Comparison of ENCODE assay signal across 11 cellular contexts in the genomic region with DNA sequence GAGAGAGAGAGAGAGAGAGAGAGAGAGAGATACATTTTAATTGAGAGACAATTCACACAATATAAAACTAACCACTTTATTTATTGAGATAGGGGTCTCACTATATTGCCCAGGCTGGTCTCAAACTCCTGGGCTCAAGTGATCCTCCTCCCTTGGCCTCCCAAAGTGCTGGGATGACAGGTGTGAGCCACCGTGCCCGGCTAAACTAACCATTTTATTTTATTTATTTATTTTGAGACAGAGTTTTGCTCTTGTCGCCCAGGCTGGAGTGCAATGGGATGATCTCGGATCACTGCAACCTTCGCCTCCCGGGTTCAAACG. TPM values are rescaled to one million over a fixed set of nuclear protein-coding genes. Genes with fewer than 3 reads are reported as not detected.
A peak's percentile ranks its signal among the peaks of the same experiment; 100 is the strongest.
DNase-seq lines count a peak whose midpoint lies in the region; ATAC-seq and TF ChIP-seq lines count a peak whose summit lies in the region.
"Not testable (repeated sequence)": the region's sequence is repeated elsewhere in the genome, so short reads cannot be mapped to it uniquely, and the experiment has no call there.
"Had no signal": no experiment of that assay in that cellular context is flagged by ENCODE, and none has a peak within 500 bp of the region (broad histone marks: within the 10 kb centered on the region; RNA-seq: fewer than 3 reads in every experiment).

No MANE protein-coding gene starts in this region.

- H3K27ac ChIP-seq in OCI-LY7 (ENCODE audit: low read depth, low read length, poor library complexity, severe bottlenecking) = peak overlapping the region; percentile 50
- peak overlapping the region; percentile 90 for H3K27ac ChIP-seq in mammary epithelial cell (ENCODE audit: insufficient read depth, low read depth, low read length)
- peak overlapping the region; percentile 63 for H3K27ac ChIP-seq in cardiac muscle cell
- H3K27ac ChIP-seq in gastrocnemius medialis = peak overlapping the region; percentile 89 to 99 (median 97)

- 96% methylated on average over 6 of the region's 7 CpGs for WGBS in mammary epithelial cell (ENCODE audit: low coverage, missing lambda C conversion rate)

- H3K9me2 ChIP-seq in OCI-LY7 (ENCODE audit: insufficient read depth, low read length) = not testable (repeated sequence)

- peak overlapping the region; percentile 89 for H3K27ac Mint-ChIP-seq in Caco-2 (ENCODE audit: unreplicated experiment)
- peak overlapping the region; percentile 93 for H3K27ac Mint-ChIP-seq in type B pancreatic cell

- ATAC-seq in activated T-cell treated with anti-CD3 and anti-CD28 coated beads, Interleukin-2, amount 50 U/mL, for 4 hours; gastrocnemius medialis: not testable (repeated sequence)

- in situ Hi-C loops in mammary epithelial cell (cut with MboI; ENCODE audit: low sequenced_read_pairs in 2 of 2); gastrocnemius medialis (cut with MboI; ENCODE audit: low sequenced_read_pairs in 4 of 4): not testable (repeated sequence)

- CTCF ChIA-PET in Caco-2 (lab: Charles Lee) = interaction anchor here (0.9 to 1.3 kb wide), 2 partner anchors 22 to 60 kb away, joined by 3 to 5 read pairs; no protein-coding TSS in a partner anchor
- CTCF ChIA-PET in OCI-LY7 (lab: Charles Lee; ENCODE audit: unreplicated experiment); mammary epithelial cell (lab: Charles Lee; ENCODE audit: low non-redundant PET): not testable (repeated sequence)

- not testable (repeated sequence) for H3K36me3 ChIP-seq in Caco-2 (ENCODE audit: control insufficient read depth, insufficient read depth, low read length); OCI-LY7 (ENCODE audit: insufficient read depth, low read length); mammary epithelial cell (ENCODE audit: insufficient read depth, low read length); cardiac muscle cell; mucosa of stomach (ENCODE audit: control insufficient read depth, insufficient read depth, low read length); gastrocnemius medialis

- intact Hi-C loops in Caco-2 (cut with micrococcal nuclease; ENCODE audit: unreplicated experiment) = not testable (repeated sequence)
- intact Hi-C loops in OCI-LY7 (cut with micrococcal nuclease; ENCODE audit: unreplicated experiment) (loop anchor here (1.0 to 10.0 kb wide), 4 partner anchors 24 to 359 kb away; partner anchors contain the start of genes ERLIN1 and SCD), mammary epithelial cell (cut with micrococcal nuclease) (loop anchor here (5.0 kb wide), 1 partner anchor 34 kb away; no protein-coding TSS in a partner anchor), gastrocnemius medialis (cut with DNase I; ENCODE audit: low total_unique reads) (loop anchor here (2.0 to 10.0 kb wide), 6 partner anchors 31 to 754 kb away; partner anchors contain the start of genes ERLIN1, SEC31B and SLF2)

- H3K9me3 Mint-ChIP-seq in Caco-2 (ENCODE audit: unreplicated experiment); activated T-cell treated with anti-CD3 and anti-CD28 coated beads, Interleukin-2, amount 50 U/mL, for 4 hours; type B pancreatic cell: not testable (repeated sequence)

- not testable (repeated sequence) for H4K20me1 ChIP-seq in OCI-LY7 (ENCODE audit: insufficient read depth, low read length); mammary epithelial cell (ENCODE audit: insufficient read depth, low read length)

- H2AFZ ChIP-seq in OCI-LY7 (ENCODE audit: low read length) = peak overlapping the region; percentile 57; the same call in 1 of the 2 replicates
- not testable (repeated sequence) for H2AFZ ChIP-seq in mammary epithelial cell (ENCODE audit: low read depth, low read length)

- H3K4me3 Mint-ChIP-seq in Caco-2 (ENCODE audit: unreplicated experiment) (peak overlapping the region; percentile 60), type B pancreatic cell (peak overlapping the region; percentile 71)
- peak overlapping the region; percentile 75 for H3K4me3 Mint-ChIP-seq in activated T-cell treated with anti-CD3 and anti-CD28 coated beads, Interleukin-2, amount 50 U/mL, for 4 hours

- H3K27me3 Mint-ChIP-seq in Caco-2 (ENCODE audit: insufficient read depth, unreplicated experiment); activated T-cell treated with anti-CD3 and anti-CD28 coated beads, Interleukin-2, amount 50 U/mL, for 4 hours (ENCODE audit: low read depth); type B pancreatic cell: not testable (repeated sequence)

- H3K27me3 ChIP-seq in Caco-2 (replicated peaks; ENCODE audit: control insufficient read depth, insufficient read depth, low read length); mammary epithelial cell (ENCODE audit: insufficient read depth, low read length); cardiac muscle cell; mucosa of stomach (ENCODE audit: control insufficient read depth, insufficient read depth, low read length); gastrocnemius medialis: not testable (repeated sequence)

- TF ChIP-seq CTCF in Caco-2 (IDR thresholded peaks at IDR 0.05; ENCODE audit: insufficient read depth in 1 of 2, low read depth in 1 of 2, low read length in 1 of 2, severe bottlenecking in 1 of 2, unreplicated experiment in 1 of 2); OCI-LY7 (conservative IDR thresholded peaks at IDR 0.05; ENCODE audit: low read length); mammary epithelial cell (conservative IDR thresholded peaks at IDR 0.05 in 1 of 2, IDR thresholded peaks at IDR 0.05 in 1 of 2; ENCODE audit: extremely low read depth in 1 of 2, insufficient read depth in 1 of 2, low read depth in 1 of 2, low read length in 2 of 2); cardiac muscle cell (IDR thresholded peaks at IDR 0.05; ENCODE audit: low read depth, low read length); gastrocnemius medialis (IDR thresholded peaks at IDR 0.05 in 4 of 5, conservative IDR thresholded peaks at IDR 0.05 in 1 of 5); type B pancreatic cell (conservative IDR thresholded peaks at IDR 0.05): not testable (repeated sequence)

- peaks cover 17% of the 10 kb centered on the region for H3K4me1 Mint-ChIP-seq in Caco-2 (ENCODE audit: low read depth, unreplicated experiment)
- peaks cover 21% of the 10 kb centered on the region for H3K4me1 Mint-ChIP-seq in activated T-cell treated with anti-CD3 and anti-CD28 coated beads, Interleukin-2, amount 50 U/mL, for 4 hours (ENCODE audit: low read depth)
- H3K4me1 Mint-ChIP-seq in type B pancreatic cell (ENCODE audit: unreplicated experiment) = peaks cover 15% of the 10 kb centered on the region

- not testable (repeated sequence) for BruUV-seq in Caco-2 (replicated peaks; lab: Mats Ljungman, UMichigan); OCI-LY7 (replicated peaks; lab: Mats Ljungman, UMichigan); mammary epithelial cell (replicated peaks; lab: Mats Ljungman, UMichigan)

- H3K9ac ChIP-seq in mammary epithelial cell (ENCODE audit: insufficient read depth, low read length) (peak overlapping the region; percentile 71), mucosa of stomach (ENCODE audit: low read length) (peak overlapping the region; percentile 59)

- H3K4me2 ChIP-seq in OCI-LY7 (ENCODE audit: low read length) = peak overlapping the region; percentile 45; the same call in 1 of the 2 replicates
- peak overlapping the region; percentile 67 for H3K4me2 ChIP-seq in mammary epithelial cell (ENCODE audit: insufficient read depth, low read depth, low read length)

- H3K4me3 ChIP-seq in Caco-2 (ENCODE audit: low read depth, low read length); OCI-LY7 (ENCODE audit: low read depth, low read length, poor library complexity, severe bottlenecking); mammary epithelial cell (replicated peaks in 1 of 3; ENCODE audit: insufficient read depth in 1 of 3, low read depth in 2 of 3, low read length in 3 of 3); cardiac muscle cell; mucosa of stomach (ENCODE audit: low read length); gastrocnemius medialis: not testable (repeated sequence)

- not testable (repeated sequence) for TF ChIP-seq POLR2A in gastrocnemius medialis (IDR thresholded peaks at IDR 0.05)

- dilution Hi-C loops in mammary epithelial cell (cut with HindIII; ENCODE audit: low sequenced_read_pairs) = not testable (repeated sequence)

- H3K4me1 ChIP-seq in Caco-2 (peaks cover 35% of the 10 kb centered on the region), OCI-LY7 (ENCODE audit: insufficient read depth, low read length, poor library complexity, severe bottlenecking) (peaks cover 46% of the 10 kb centered on the region), mammary epithelial cell (ENCODE audit: insufficient read depth, low read length) (peaks cover 56% of the 10 kb centered on the region), cardiac muscle cell (ENCODE audit: low read depth) (peaks cover 28% of the 10 kb centered on the region), mucosa of stomach (ENCODE audit: control insufficient read depth, insufficient read depth, low read length) (peaks cover 52% of the 10 kb centered on the region), gastrocnemius medialis (peaks cover 42 to 45% of the 10 kb centered on the region in 2 donors)

- DNase-seq in Caco-2; OCI-LY7 (ENCODE audit: low spot score); activated T-cell treated with anti-CD3 and anti-CD28 coated beads, Interleukin-2, amount 50 U/mL, for 4 hours; mammary epithelial cell; cardiac muscle cell (ENCODE audit: low read depth in 1 of 2, low spot score in 1 of 2); gastrocnemius medialis; type B pancreatic cell (ENCODE audit: extremely low spot score, unreplicated experiment): not testable (repeated sequence)

- H3K9me3 ChIP-seq in Caco-2; OCI-LY7 (ENCODE audit: low read length); mammary epithelial cell (replicated peaks; ENCODE audit: insufficient read depth, low read length); cardiac muscle cell (ENCODE audit: low read depth); mucosa of stomach (ENCODE audit: control insufficient read depth, low read length); gastrocnemius medialis: not testable (repeated sequence)

- H3K79me2 ChIP-seq in OCI-LY7 (ENCODE audit: insufficient read depth, low read depth, low read length) (peaks cover 16% of the 10 kb centered on the region; the same call in 1 of the 2 replicates), mammary epithelial cell (ENCODE audit: insufficient read depth, low read length) (peaks cover 13% of the 10 kb centered on the region)

- H3K36me3 Mint-ChIP-seq in Caco-2 (ENCODE audit: insufficient read depth, unreplicated experiment) = peaks cover 10% of the 10 kb centered on the region
- H3K36me3 Mint-ChIP-seq in activated T-cell treated with anti-CD3 and anti-CD28 coated beads, Interleukin-2, amount 50 U/mL, for 4 hours (ENCODE audit: insufficient read depth); type B pancreatic cell: not testable (repeated sequence)

- POLR2A ChIA-PET in Caco-2 (lab: Charles Lee) = interaction anchor here (1.4 kb wide), 1 partner anchor 12 kb away, joined by 17 read pairs; no protein-coding TSS in a partner anchor
- POLR2A ChIA-PET in OCI-LY7 (lab: Charles Lee) = interaction anchor here (3.6 kb wide), 1 partner anchor 23 kb away, joined by 83 read pairs; the partner anchor contains the start of gene SCD

RNA-seq across cellular contexts. Expression of gene SCD, which starts 24.6 kb away (rescaled TPM):
- 449 and 457 TPM in 2 replicates for total RNA-seq in Caco-2 (2022)
- total RNA-seq in OCI-LY7 (2014; rRNA removed; shearing (Covaris generic)) = 66.1 and 76.8 TPM in 2 replicates
- total RNA-seq in OCI-LY7 (2022) = 291 and 327 TPM in 2 replicates
- total RNA-seq in activated T-cell treated with anti-CD3 and anti-CD28 coated beads, Interleukin-2, amount 50 U/mL, for 4 hours = 10 to 100 TPM; 19.7 to 26.7 (median 21.1) TPM
- 100 to 1,000 TPM; 348 to 939 TPM for total RNA-seq in mammary epithelial cell
- 1,049 TPM for polyA plus RNA-seq in mammary epithelial cell
- polyA minus RNA-seq in mammary epithelial cell = 2,037 TPM
- total RNA-seq in cardiac muscle cell = 149 and 275 TPM in 2 replicates
- polyA plus RNA-seq in cardiac muscle cell = 136 and 246 TPM in 2 replicates
- 1 to 10 TPM; 1.1 to 1.9 (median 1.6) TPM for total RNA-seq in gastrocnemius medialis
- total RNA-seq in type B pancreatic cell (ENCODE audit: low replicate concordance) = 242 and 255 TPM in 2 replicates

RNA-seq across cellular contexts. Expression of gene PKD2L1, which starts 41.6 kb away (rescaled TPM):
- total RNA-seq in Caco-2 (2022) (0.19 TPM in 1 of 2 replicates, not detected in the other), OCI-LY7 (2022) (0.76 TPM in 1 of 2 replicates, not detected in the other), mammary epithelial cell (not detected), cardiac muscle cell (not detected in 2 replicates), gastrocnemius medialis (not detected), type B pancreatic cell (ENCODE audit: low replicate concordance) (0.26 TPM in 1 of 2 replicates, not detected in the other)
- not detected in 2 replicates for total RNA-seq in OCI-LY7 (2014; rRNA removed; shearing (Covaris generic))
- total RNA-seq in activated T-cell treated with anti-CD3 and anti-CD28 coated beads, Interleukin-2, amount 50 U/mL, for 4 hours = not detected
- polyA plus RNA-seq in mammary epithelial cell (not detected), cardiac muscle cell (not detected in 2 replicates)
- polyA minus RNA-seq in mammary epithelial cell = not detected
- total RNA-seq: sciatic nerve, SJCRH30 had no signal
- polyA plus RNA-seq: IgD-negative memory B cell had no signal

Comparison
In these comparisons a context has a peak if more than half of its experiments do, and no peak if none do; other contexts are left out.
1. RNA of gene SCD, which starts 24.6 kb away (total RNA-seq): 348 to 939 TPM in mammary epithelial cell, 449 to 457 TPM in Caco-2, 66.1 to 327 TPM in OCI-LY7, 242 to 255 TPM in type B pancreatic cell, 149 to 275 TPM in cardiac muscle cell and 19.7 to 26.7 TPM in activated T-cell treated with anti-CD3 and anti-CD28 coated beads, Interleukin-2, amount 50 U/mL, for 4 hours; 1.1 to 1.9 TPM in gastrocnemius medialis; every median in the first group is over 4 times any median in the second.
2. Peak in every context shown above with its lines, with median percentiles within 50 percentile points of each other: H3K4me3 Mint-ChIP-seq and H3K27ac ChIP-seq.